In genomic region chr4:3346146-3346545, GRCh38 we compare ENCODE assay signal across 8 cellular contexts. TPM values are rescaled to one million over a fixed set of nuclear protein-coding genes. Genes with fewer than 3 reads are reported as not detected.
DNase-seq lines count a peak whose midpoint lies in the region; ATAC-seq and TF ChIP-seq lines count a peak whose summit lies in the region.

No MANE protein-coding gene starts in this region.

- DNase-seq in NCI-H446 (lab: John Stamatoyannopoulos, UW): peak; percentile 10 to 51
- no peak for DNase-seq in NCI-H446 treated with DMSO at 0.1 percent for 48 hours (lab: John Stamatoyannopoulos, UW)
- peak; percentile 65 for DNase-seq in NCI-H1694 treated with DMSO at 0.1 percent for 48 hours (lab: John Stamatoyannopoulos, UW)
- peak; percentile 88 for DNase-seq in fibroblast of villous mesenchyme (ENCODE audit: low read depth)
- peak; percentile 48 for DNase-seq in neuronal stem cell (ENCODE audit: low spot score)
- no peak for DNase-seq in posterior vena cava (ENCODE audit: low spot score)

- no peak overlapping the region for H3K9ac ChIP-seq in neuronal stem cell (ENCODE audit: low read depth, low read length, poor library complexity)

- H4K91ac ChIP-seq in neuronal stem cell (ENCODE audit: low read depth, low read length, poor library complexity): no peak overlapping the region

- peaks cover 3 to 18% of the 10 kb centered on the region in 2 donors for H3K36me3 ChIP-seq in neuronal stem cell (replicated peaks in 1 of 2; ENCODE audit: control insufficient read depth in 2 of 2, insufficient read depth in 2 of 2, low read length in 2 of 2)

- ATAC-seq in GM21619 (IDR thresholded peaks at IDR 0.05; ENCODE audit: unreplicated experiment): peak; percentile 58

- no peaks in the 10 kb centered on the region for H3K9me3 ChIP-seq in neuronal stem cell (replicated peaks in 1 of 2; ENCODE audit: control insufficient read depth in 2 of 2, insufficient read depth in 1 of 2, low read depth in 1 of 2, low read length in 2 of 2)

- no peak overlapping the region for H3K14ac ChIP-seq in neuronal stem cell (ENCODE audit: low read length)

- H3K4me2 ChIP-seq in neuronal stem cell (ENCODE audit: insufficient read depth, low read length, poor library complexity, severe bottlenecking): no peak overlapping the region

- no peak overlapping the region for H3K23ac ChIP-seq in neuronal stem cell (ENCODE audit: low read depth, low read length, poor library complexity)

- WGBS in neuronal stem cell (ENCODE audit: extremely low coverage in 2 of 2, insufficient read length in 2 of 2, insufficient replicate concordance in 1 of 2), 2 donors: no CpG with 5 or more reads among the region's 4 CpGs

- H3K27me3 ChIP-seq in neuronal stem cell (ENCODE audit: control insufficient read depth in 3 of 3, insufficient read depth in 3 of 3, low read depth in 1 of 3, low read length in 3 of 3): no peaks in the 10 kb centered on the region

- H3K18ac ChIP-seq in neuronal stem cell (ENCODE audit: low read length): no peak overlapping the region

- no peaks in the 10 kb centered on the region for H3K79me1 ChIP-seq in neuronal stem cell (ENCODE audit: low read depth, low read length)

- no peak overlapping the region for H2BK120ac ChIP-seq in neuronal stem cell (ENCODE audit: low read depth, low read length)

- no peak overlapping the region for H3K4ac ChIP-seq in neuronal stem cell (ENCODE audit: low read length)

- H2BK12ac ChIP-seq in neuronal stem cell (ENCODE audit: low read length): no peak overlapping the region

- H3K4me3 ChIP-seq in fibroblast of villous mesenchyme (ENCODE audit: low read depth, low read length) (no peak overlapping the region), neuronal stem cell (ENCODE audit: low read length in 2 of 2) (no peak overlapping the region)

- no peak overlapping the region for H3K27ac ChIP-seq in VCaP
- no peak overlapping the region for H3K27ac ChIP-seq in neuronal stem cell (replicated peaks; ENCODE audit: low read length)

- H2AK5ac ChIP-seq in neuronal stem cell (ENCODE audit: low read depth, low read length): no peak overlapping the region

- H2BK15ac ChIP-seq in neuronal stem cell (ENCODE audit: low read length): no peak overlapping the region

- H4K8ac ChIP-seq in neuronal stem cell (ENCODE audit: low read depth, low read length): no peak overlapping the region

- peaks cover 4 to 14% of the 10 kb centered on the region in 2 donors for H3K4me1 ChIP-seq in neuronal stem cell (ENCODE audit: control insufficient read depth in 2 of 2, insufficient read depth in 1 of 2, low read depth in 1 of 2, low read length in 2 of 2)

- H2BK5ac ChIP-seq in neuronal stem cell (ENCODE audit: low read length): no peak overlapping the region

- intact Hi-C loops in posterior vena cava (cut with DNase I): loop anchor here in 1 of 2 donors (1.0 kb wide), 1 partner anchor 97 kb away; no protein-coding TSS in a partner anchor

- TF ChIP-seq CTCF in VCaP (conservative IDR thresholded peaks at IDR 0.05) (peak; percentile 89), fibroblast of villous mesenchyme (IDR thresholded peaks at IDR 0.05; ENCODE audit: insufficient read depth, low read depth, low read length) (peak; percentile 89)

- H2AFZ ChIP-seq in neuronal stem cell (ENCODE audit: low read length): no peak overlapping the region

RNA-seq across cellular contexts. Expression of gene RGS12, which starts 53.3 kb away (rescaled TPM):
- total RNA-seq in fibroblast of villous mesenchyme: 11.7 and 13.5 TPM in 2 replicates
- 26.5 TPM for polyA plus RNA-seq in neuronal stem cell (2013, experiment 1 of 2)
- 27.6 TPM for polyA plus RNA-seq in neuronal stem cell (2013, experiment 2 of 2)
- total RNA-seq in posterior vena cava: 10 to 100 TPM; 18.7 to 19.5 TPM

Comparison
In these comparisons a context has a peak if more than half of its experiments do, and no peak if none do; other contexts are left out.
1. DNase-seq: peak in NCI-H446 (2 of 2), NCI-H1694 treated with DMSO at 0.1 percent for 48 hours (single experiment), fibroblast of villous mesenchyme (single experiment) and neuronal stem cell (single experiment); none in NCI-H446 treated with DMSO at 0.1 percent for 48 hours (single experiment) and posterior vena cava (single experiment).